2 cellular contexts compared by ENCODE assay signal in the genomic region with DNA sequence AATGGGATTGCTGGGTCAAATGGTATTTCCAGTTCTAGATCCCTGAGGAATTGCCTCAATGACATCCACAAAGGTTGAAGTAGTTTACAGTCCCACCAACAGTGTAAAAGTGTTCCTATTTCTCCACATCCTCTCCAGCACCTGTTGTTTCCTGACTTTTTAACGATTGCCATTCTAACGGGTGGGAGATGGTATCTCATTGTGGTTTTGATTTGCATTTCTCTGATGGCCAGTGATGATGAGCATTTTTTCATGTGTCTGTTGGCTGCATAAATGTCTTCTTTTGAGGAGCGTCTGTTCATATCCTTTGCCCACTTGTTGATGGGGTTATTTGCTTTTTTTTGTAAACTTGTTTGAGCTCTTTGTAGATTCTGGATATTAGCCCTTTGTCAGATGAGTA.
A peak's percentile ranks its signal among the peaks of the same experiment; 100 is the strongest.
DNase-seq lines count a peak whose midpoint lies in the region; FAIRE-seq and TF ChIP-seq lines count a peak whose summit lies in the region.
"Not testable (repeated sequence)": the region's sequence is repeated elsewhere in the genome, so short reads cannot be mapped to it uniquely, and the experiment has no call there.

No MANE protein-coding gene starts in this region.

- not testable (repeated sequence) for TF ChIP-seq CTCF in HEK293 (tag by site-specific recombination; IDR thresholded peaks at IDR 0.05)

- not testable (repeated sequence) for DNase-seq in GM19239 (ENCODE audit: insufficient read length, low spot score)

- not testable (repeated sequence) for H3K9me3 ChIP-seq in HEK293 (ENCODE audit: control insufficient read depth, insufficient read depth, low read depth, low read length)

- CTCF ChIA-PET in HEK293 (lab: Yijun Ruan, JAX), result not testable (repeated sequence)

- not testable (repeated sequence) for H3K36me3 ChIP-seq in HEK293 (ENCODE audit: control insufficient read depth in 2 of 2, insufficient read depth in 1 of 2, low read length in 2 of 2)

- POLR2A ChIA-PET in HEK293 (lab: Yijun Ruan, JAX), result not testable (repeated sequence)

- H3K27ac ChIP-seq in HEK293 (ENCODE audit: extremely low read depth, low read depth, low read length), result not testable (repeated sequence)

- not testable (repeated sequence) for H3K4me3 ChIP-seq in HEK293 (ENCODE audit: low read depth, low read length)

- not testable (repeated sequence) for H3K4me1 ChIP-seq in HEK293 (ENCODE audit: control insufficient read depth, insufficient read depth, low read length)

- peak; percentile 59 for FAIRE-seq in GM19239 (lab: Jason Lieb, UNC)

TF ChIP-seq in HEK293, 187 proteins besides CTCF, POLR2A, EP300 and RAD21:
- TF ChIP-seq SCRT2 (tag by site-specific recombination; IDR thresholded peaks at IDR 0.05) (peak; percentile 55; the same call in 1 of the 2 replicates), SCRT1 (tag by site-specific recombination; IDR thresholded peaks at IDR 0.05; ENCODE audit: borderline replicate concordance) (peak; percentile 76)
